Comparison of ENCODE assay signal across 18 cellular contexts in genomic region chr9:129432671-129433154, GRCh38.
DNase-seq lines count a peak whose midpoint lies in the region; ATAC-seq and TF ChIP-seq lines count a peak whose summit lies in the region.
"Had no signal": no experiment of that assay in that cellular context is flagged by ENCODE, and none has a peak within 500 bp of the region (broad histone marks: within the 10 kb centered on the region; RNA-seq: fewer than 3 reads in every experiment).

No MANE protein-coding gene starts in this region.

- no peaks in the 10 kb centered on the region for H3K9me3 Mint-ChIP-seq in mesothelial cell of epicardium
- H3K9me3 Mint-ChIP-seq in activated CD8-positive, alpha-beta T cell treated with anti-CD3 and anti-CD28 coated beads for 36 hours = no peaks in the 10 kb centered on the region
- H3K9me3 Mint-ChIP-seq: CD8-positive, alpha-beta memory T cell; memory B cell; T-helper 2 cell treated with Interferon-gamma antibody and Interleukin-4, amounts not matched to agents 5 μg/mL and 100 μg/mL, for 36 hours had no signal

- POLR2A ChIA-PET in activated CD8-positive, alpha-beta T cell treated with anti-CD3 and anti-CD28 coated beads for 36 hours (lab: Charles Lee) = no interaction called here

- no peaks in the 10 kb centered on the region for H3K9me3 ChIP-seq in cardiac muscle cell (ENCODE audit: low read depth)
- no peaks in the 10 kb centered on the region for H3K9me3 ChIP-seq in right atrium auricular region
- no peaks in the 10 kb centered on the region for H3K9me3 ChIP-seq in body of pancreas
- H3K9me3 ChIP-seq in thyroid gland = no peaks in the 10 kb centered on the region
- H3K9me3 ChIP-seq in effector memory CD4-positive, alpha-beta T cell (ENCODE audit: control insufficient read depth, low read length) = no peaks in the 10 kb centered on the region
- H3K9me3 ChIP-seq: sigmoid colon had no signal

- H3K27ac ChIP-seq in cardiac muscle cell (peak overlapping the region; percentile 39), right atrium auricular region (no peak overlapping the region), body of pancreas (peak overlapping the region in 2 of 4 donors; percentile 27 to 39), thyroid gland (peak overlapping the region; percentile 87 to 97 (median 97))
- no peak overlapping the region for H3K27ac ChIP-seq in effector memory CD4-positive, alpha-beta T cell (ENCODE audit: insufficient read depth, low read length, poor library complexity, severe bottlenecking)

- peak; percentile 46 for ATAC-seq in body of pancreas
- no peak for ATAC-seq in activated CD8-positive, alpha-beta T cell treated with anti-CD3 and anti-CD28 coated beads for 36 hours
- ATAC-seq: activated CD8-positive, alpha-beta memory T cell treated with anti-CD3 and anti-CD28 coated beads, Interleukin-2, amount 10 ng/mL, durations not matched to agents 7 days and 5 days had no signal

- TF ChIP-seq POLR2A in body of pancreas (IDR thresholded peaks at IDR 0.05) (peak in 1 of 3 donors; percentile 14), thyroid gland (IDR thresholded peaks at IDR 0.05) (peak; percentile 1 to 92)

- H3K36me3 Mint-ChIP-seq in mesothelial cell of epicardium = no peaks in the 10 kb centered on the region
- H3K36me3 Mint-ChIP-seq in activated CD8-positive, alpha-beta T cell treated with anti-CD3 and anti-CD28 coated beads for 36 hours (ENCODE audit: low read depth) = no peaks in the 10 kb centered on the region
- H3K36me3 Mint-ChIP-seq: activated CD8-positive, alpha-beta memory T cell treated with anti-CD3 and anti-CD28 coated beads, Interleukin-2, amount 10 ng/mL, durations not matched to agents 7 days and 5 days; memory B cell had no signal

- TF ChIP-seq CTCF in cardiac muscle cell (IDR thresholded peaks at IDR 0.05; ENCODE audit: low read depth, low read length) = no peak
- TF ChIP-seq CTCF in right atrium auricular region (IDR thresholded peaks at IDR 0.05) = no peak
- TF ChIP-seq CTCF in body of pancreas (IDR thresholded peaks at IDR 0.05) = peak in 1 of 7 experiments; percentile 2
- TF ChIP-seq CTCF in mesothelial cell of epicardium (IDR thresholded peaks at IDR 0.05; ENCODE audit: unreplicated experiment) = no peak
- TF ChIP-seq CTCF in thyroid gland (IDR thresholded peaks at IDR 0.05) = peak in 2 of 6 experiments; percentile 7 to 44
- no peak for TF ChIP-seq CTCF in activated CD8-positive, alpha-beta T cell treated with anti-CD3 and anti-CD28 coated beads for 36 hours (IDR thresholded peaks at IDR 0.05)

- H3K27ac Mint-ChIP-seq in mesothelial cell of epicardium = peak overlapping the region; percentile 86
- H3K27ac Mint-ChIP-seq in activated CD8-positive, alpha-beta T cell treated with anti-CD3 and anti-CD28 coated beads for 36 hours = no peak overlapping the region
- H3K27ac Mint-ChIP-seq: activated CD8-positive, alpha-beta memory T cell treated with anti-CD3 and anti-CD28 coated beads, Interleukin-2, amount 10 ng/mL, durations not matched to agents 7 days and 5 days; memory B cell; T-helper 2 cell treated with Interferon-gamma antibody and Interleukin-4, amounts not matched to agents 5 μg/mL and 100 μg/mL, for 36 hours had no signal

- H3K4me3 ChIP-seq in cardiac muscle cell = no peak overlapping the region
- H3K4me3 ChIP-seq in right atrium auricular region = no peak overlapping the region
- H3K4me3 ChIP-seq in body of pancreas = no peak overlapping the region
- H3K4me3 ChIP-seq in thyroid gland (replicated peaks in 1 of 3) = no peak overlapping the region
- H3K4me3 ChIP-seq in effector memory CD4-positive, alpha-beta T cell (ENCODE audit: insufficient read depth, low read depth, low read length, poor library complexity, severe bottlenecking) = no peak overlapping the region
- H3K4me3 ChIP-seq: sigmoid colon had no signal

- H3K4me1 ChIP-seq in cardiac muscle cell (ENCODE audit: low read depth) (peaks cover 24% of the 10 kb centered on the region), right atrium auricular region (peaks cover 0 to 14% of the 10 kb centered on the region in 2 donors), body of pancreas (peaks cover 20% of the 10 kb centered on the region), thyroid gland (peaks cover 39 to 64% of the 10 kb centered on the region in 2 donors)
- H3K4me1 ChIP-seq in effector memory CD4-positive, alpha-beta T cell (ENCODE audit: control insufficient read depth, insufficient read depth, low read length, poor library complexity, severe bottlenecking) = peaks cover 13% of the 10 kb centered on the region

- intact Hi-C loops in body of pancreas (cut with DNase I) (no loop called here), thyroid gland (cut with DNase I) (no loop called here)
- intact Hi-C loops in activated CD8-positive, alpha-beta T cell treated with anti-CD3 and anti-CD28 coated beads for 36 hours (cut with micrococcal nuclease) = no loop called here

- peaks cover 82% of the 10 kb centered on the region for H3K4me1 Mint-ChIP-seq in mesothelial cell of epicardium
- peaks cover 7% of the 10 kb centered on the region for H3K4me1 Mint-ChIP-seq in activated CD8-positive, alpha-beta T cell treated with anti-CD3 and anti-CD28 coated beads for 36 hours (ENCODE audit: low read depth)

- WGBS in body of pancreas, 2 donors = 52 to 57% methylated on average over 8 to 9 of the region's 9 CpGs
- 26 to 33% methylated on average over 8 to 9 of the region's 9 CpGs for WGBS in thyroid gland, 2 donors

- no peak for DNase-seq in cardiac muscle cell (ENCODE audit: low read depth in 1 of 2, low spot score in 1 of 2)
- no peak for DNase-seq in right atrium auricular region (ENCODE audit: low spot score)
- DNase-seq in body of pancreas = peak in 3 of 4 donors; percentile 65 to 82 (median 75)
- no peak for DNase-seq in mesothelial cell of epicardium (ENCODE audit: low spot score in 2 of 2, unreplicated experiment in 2 of 2)
- DNase-seq in thyroid gland = peak; percentile 100
- no peak for DNase-seq in effector memory CD4-positive, alpha-beta T cell
- no peak for DNase-seq in NCI-H2227 (lab: John Stamatoyannopoulos, UW; ENCODE audit: unreplicated experiment)
- no peak for DNase-seq in activated CD8-positive, alpha-beta T cell treated with anti-CD3 and anti-CD28 coated beads for 36 hours
- DNase-seq: activated CD8-positive, alpha-beta memory T cell treated with anti-CD3 and anti-CD28 coated beads, Interleukin-2, amount 10 ng/mL, durations not matched to agents 7 days and 5 days; CD8-positive, alpha-beta memory T cell; erythroblast; MM.1S; NCI-H187; NCI-H446 treated with DMSO at 0.1 percent for 48 hours; sigmoid colon; stimulated activated CD4-positive, alpha-beta T cell treated with anti-CD3 and anti-CD28 coated beads, Interleukin-1b, Interleukin-23, amount 100 ng/mL, for 48 hours had no signal

- no peaks in the 10 kb centered on the region for H3K27me3 ChIP-seq in cardiac muscle cell
- no peaks in the 10 kb centered on the region for H3K27me3 ChIP-seq in right atrium auricular region
- H3K27me3 ChIP-seq in body of pancreas = no peaks in the 10 kb centered on the region
- no peaks in the 10 kb centered on the region for H3K27me3 ChIP-seq in thyroid gland
- no peaks in the 10 kb centered on the region for H3K27me3 ChIP-seq in effector memory CD4-positive, alpha-beta T cell (replicated peaks; ENCODE audit: control insufficient read depth, insufficient read depth, low read length, poor library complexity, severe bottlenecking)
- H3K27me3 ChIP-seq: sigmoid colon had no signal

- no peak overlapping the region for H3K4me3 Mint-ChIP-seq in mesothelial cell of epicardium
- H3K4me3 Mint-ChIP-seq in activated CD8-positive, alpha-beta T cell treated with anti-CD3 and anti-CD28 coated beads for 36 hours = no peak overlapping the region
- H3K4me3 Mint-ChIP-seq: activated CD8-positive, alpha-beta memory T cell treated with anti-CD3 and anti-CD28 coated beads, Interleukin-2, amount 10 ng/mL, durations not matched to agents 7 days and 5 days; CD8-positive, alpha-beta memory T cell; memory B cell; T-helper 2 cell treated with Interferon-gamma antibody and Interleukin-4, amounts not matched to agents 5 μg/mL and 100 μg/mL, for 36 hours had no signal

- no peaks in the 10 kb centered on the region for H3K27me3 Mint-ChIP-seq in mesothelial cell of epicardium (ENCODE audit: low read depth)
- H3K27me3 Mint-ChIP-seq in activated CD8-positive, alpha-beta T cell treated with anti-CD3 and anti-CD28 coated beads for 36 hours = peaks cover 14% of the 10 kb centered on the region

- H3K36me3 ChIP-seq in cardiac muscle cell (no peaks in the 10 kb centered on the region), right atrium auricular region (no peaks in the 10 kb centered on the region), body of pancreas (replicated peaks in 1 of 2; ENCODE audit: insufficient read depth in 1 of 2, low read depth in 2 of 2) (no peaks in the 10 kb centered on the region), thyroid gland (no peaks in the 10 kb centered on the region)
- H3K36me3 ChIP-seq in effector memory CD4-positive, alpha-beta T cell (ENCODE audit: control insufficient read depth, insufficient read depth, low read length) = no peaks in the 10 kb centered on the region
- H3K36me3 ChIP-seq: sigmoid colon had no signal

- CTCF ChIA-PET in activated CD8-positive, alpha-beta T cell treated with anti-CD3 and anti-CD28 coated beads for 36 hours (lab: Charles Lee) = interaction anchor here (0.6 to 1.2 kb wide), 2 partner anchors 290 to 305 kb away, joined by 3 to 4 read pairs; no protein-coding TSS in a partner anchor

Comparison
In these comparisons a context has a peak if more than half of its experiments do, and no peak if none do; other contexts are left out.
1. H3K27ac ChIP-seq: peak in cardiac muscle cell (single experiment) and thyroid gland (3 of 3); none in right atrium auricular region (0 of 2) and effector memory CD4-positive, alpha-beta T cell (single experiment).
2. DNase-seq: peak in body of pancreas (3 of 4) and thyroid gland (2 of 2); none in cardiac muscle cell (0 of 2), right atrium auricular region (single experiment), mesothelial cell of epicardium (0 of 2), effector memory CD4-positive, alpha-beta T cell (0 of 3), NCI-H2227 (single experiment) and activated CD8-positive, alpha-beta T cell treated with anti-CD3 and anti-CD28 coated beads for 36 hours (single experiment).